Comparison of ENCODE assay signal across 1 cellular context in the genomic region with DNA sequence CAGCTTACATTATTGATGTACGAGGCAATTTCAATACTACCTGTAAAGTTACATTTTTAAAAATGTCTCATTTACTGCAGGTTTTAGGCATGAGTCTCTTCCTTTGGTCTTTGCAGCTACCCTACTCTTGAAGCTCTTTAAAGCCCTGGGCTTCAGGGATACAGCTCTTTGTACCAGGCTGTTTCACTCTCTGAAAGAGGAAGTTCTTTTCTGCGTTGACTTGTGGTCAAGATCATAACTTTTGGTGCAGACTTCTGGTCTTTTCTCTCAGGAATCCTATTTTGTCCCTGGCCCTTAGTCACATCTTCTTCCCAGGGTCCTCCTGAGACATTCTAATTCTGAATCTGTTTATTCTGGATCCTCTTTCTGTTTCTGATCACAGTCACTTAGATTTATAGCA.
TF ChIP-seq lines count a peak whose summit lies in the region.

No MANE protein-coding gene starts in this region.

TF ChIP-seq in K562, 482 proteins besides CTCF, POLR2A, EP300 and RAD21:
- TF ChIP-seq NR2C1 (IDR thresholded peaks at IDR 0.05) (no peak), NR2C1 (tag; IDR thresholded peaks at IDR 0.05) (no peak), BACH1 (tag; IDR thresholded peaks at IDR 0.05) (no peak), NCOR1 (IDR thresholded peaks at IDR 0.05) (no peak), ZNF224 (CRISPR knock-in tag; IDR thresholded peaks at IDR 0.05) (no peak), FOXA3 (CRISPR knock-in tag; conservative IDR thresholded peaks at IDR 0.05 in 1 of 2, IDR thresholded peaks at IDR 0.05 in 1 of 2) (no peak), SETDB1 (IDR thresholded peaks at IDR 0.05; ENCODE audit: low read length) (no peak), CLOCK (CRISPR knock-in tag; IDR thresholded peaks at IDR 0.05; ENCODE audit: borderline replicate concordance) (no peak), PCBP1 (IDR thresholded peaks at IDR 0.05; ENCODE audit: low read depth, low read length, poor library complexity, severe bottlenecking) (no peak), CHD1 (IDR thresholded peaks at IDR 0.05; ENCODE audit: low read length) (no peak), SRSF3 (IDR thresholded peaks at IDR 0.05; ENCODE audit: insufficient read depth, low read length) (no peak), NCOA2 (IDR thresholded peaks at IDR 0.05; ENCODE audit: partially characterized antibody in 2 of 2) (no peak), XRCC3 (IDR thresholded peaks at IDR 0.05) (no peak), SMARCE1 (IDR thresholded peaks at IDR 0.05) (no peak), ZNF280B (CRISPR knock-in tag; IDR thresholded peaks at IDR 0.05) (no peak), USF2 (CRISPR knock-in tag; IDR thresholded peaks at IDR 0.05) (no peak), ZNF3 (CRISPR knock-in tag; IDR thresholded peaks at IDR 0.05) (no peak), HNRNPL (IDR thresholded peaks at IDR 0.05; ENCODE audit: low read depth, low read length) (no peak), NFIX (CRISPR knock-in tag; IDR thresholded peaks at IDR 0.05; ENCODE audit: low read depth) (no peak), ETS2 (tag; IDR thresholded peaks at IDR 0.05; ENCODE audit: borderline replicate concordance, poor library complexity, severe bottlenecking) (no peak)
- TF ChIP-seq, protein P1, sequence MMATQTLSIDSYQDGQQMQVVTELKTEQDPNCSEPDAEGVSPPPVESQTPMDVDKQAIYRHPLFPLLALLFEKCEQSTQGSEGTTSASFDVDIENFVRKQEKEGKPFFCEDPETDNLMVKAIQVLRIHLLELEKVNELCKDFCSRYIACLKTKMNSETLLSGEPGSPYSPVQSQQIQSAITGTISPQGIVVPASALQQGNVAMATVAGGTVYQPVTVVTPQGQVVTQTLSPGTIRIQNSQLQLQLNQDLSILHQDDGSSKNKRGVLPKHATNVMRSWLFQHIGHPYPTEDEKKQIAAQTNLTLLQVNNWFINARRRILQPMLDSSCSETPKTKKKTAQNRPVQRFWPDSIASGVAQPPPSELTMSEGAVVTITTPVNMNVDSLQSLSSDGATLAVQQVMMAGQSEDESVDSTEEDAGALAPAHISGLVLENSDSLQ (IDR thresholded peaks at IDR 0.05), result no peak
